ENCODE assay signal across 1 cellular context in the genomic region with DNA sequence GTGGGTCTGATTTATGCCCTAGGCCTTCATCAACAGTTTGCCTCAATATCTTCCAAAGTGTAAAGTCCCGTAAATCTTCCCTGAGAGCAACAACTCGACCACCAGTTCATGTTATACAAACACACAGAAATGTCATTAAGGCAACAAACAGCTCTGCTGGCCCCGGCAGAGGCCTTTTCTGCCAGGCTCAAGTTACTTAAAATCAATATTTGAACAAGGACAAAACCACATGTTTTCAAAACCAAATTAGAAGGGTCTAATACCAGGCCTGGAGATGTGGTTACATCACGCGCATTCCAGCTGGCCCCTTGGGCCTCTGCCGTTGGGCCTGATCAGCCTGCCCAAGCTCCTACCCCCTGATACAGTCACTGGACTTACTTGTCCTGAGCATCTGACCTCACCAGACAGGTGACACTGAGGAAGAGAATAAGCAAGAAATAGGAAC.
TF ChIP-seq lines count a peak whose summit lies in the region.

No MANE protein-coding gene starts in this region.

TF ChIP-seq in HepG2, 621 proteins besides CTCF, POLR2A, EP300 and RAD21 (continued from another document):
- TF ChIP-seq, protein P1, sequence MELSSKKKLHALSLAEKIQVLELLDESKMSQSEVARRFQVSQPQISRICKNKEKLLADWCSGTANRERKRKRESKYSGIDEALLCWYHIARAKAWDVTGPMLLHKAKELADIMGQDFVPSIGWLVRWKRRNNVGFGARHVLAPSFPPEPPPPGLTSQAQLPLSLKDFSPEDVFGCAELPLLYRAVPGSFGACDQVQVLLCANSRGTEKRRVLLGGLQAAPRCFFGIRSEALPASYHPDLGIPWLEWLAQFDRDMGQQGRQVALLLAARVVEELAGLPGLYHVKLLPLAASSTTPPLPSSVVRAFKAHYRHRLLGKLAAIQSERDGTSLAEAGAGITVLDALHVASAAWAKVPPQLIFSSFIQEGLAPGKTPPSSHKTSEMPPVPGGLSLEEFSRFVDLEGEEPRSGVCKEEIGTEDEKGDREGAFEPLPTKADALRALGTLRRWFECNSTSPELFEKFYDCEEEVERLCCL (CRISPR knock-in tag; IDR thresholded peaks at IDR 0.05; ENCODE audit: borderline replicate concordance), result no peak
- peak; percentile 66 for TF ChIP-seq HOXD1 (CRISPR knock-in tag; IDR thresholded peaks at IDR 0.05)
- TF ChIP-seq RFXANK (CRISPR knock-in tag; IDR thresholded peaks at IDR 0.05), result no peak
- peak; percentile 92; the same call in 1 of the 2 replicates for TF ChIP-seq ZNF33A (CRISPR knock-in tag; IDR thresholded peaks at IDR 0.05; ENCODE audit: borderline replicate concordance)
- TF ChIP-seq MED8 (CRISPR knock-in tag; IDR thresholded peaks at IDR 0.05; ENCODE audit: insufficient replicate concordance), result no peak
- TF ChIP-seq ZFP41 (CRISPR knock-in tag; IDR thresholded peaks at IDR 0.05; ENCODE audit: borderline replicate concordance), result no peak
- TF ChIP-seq, protein P2, sequence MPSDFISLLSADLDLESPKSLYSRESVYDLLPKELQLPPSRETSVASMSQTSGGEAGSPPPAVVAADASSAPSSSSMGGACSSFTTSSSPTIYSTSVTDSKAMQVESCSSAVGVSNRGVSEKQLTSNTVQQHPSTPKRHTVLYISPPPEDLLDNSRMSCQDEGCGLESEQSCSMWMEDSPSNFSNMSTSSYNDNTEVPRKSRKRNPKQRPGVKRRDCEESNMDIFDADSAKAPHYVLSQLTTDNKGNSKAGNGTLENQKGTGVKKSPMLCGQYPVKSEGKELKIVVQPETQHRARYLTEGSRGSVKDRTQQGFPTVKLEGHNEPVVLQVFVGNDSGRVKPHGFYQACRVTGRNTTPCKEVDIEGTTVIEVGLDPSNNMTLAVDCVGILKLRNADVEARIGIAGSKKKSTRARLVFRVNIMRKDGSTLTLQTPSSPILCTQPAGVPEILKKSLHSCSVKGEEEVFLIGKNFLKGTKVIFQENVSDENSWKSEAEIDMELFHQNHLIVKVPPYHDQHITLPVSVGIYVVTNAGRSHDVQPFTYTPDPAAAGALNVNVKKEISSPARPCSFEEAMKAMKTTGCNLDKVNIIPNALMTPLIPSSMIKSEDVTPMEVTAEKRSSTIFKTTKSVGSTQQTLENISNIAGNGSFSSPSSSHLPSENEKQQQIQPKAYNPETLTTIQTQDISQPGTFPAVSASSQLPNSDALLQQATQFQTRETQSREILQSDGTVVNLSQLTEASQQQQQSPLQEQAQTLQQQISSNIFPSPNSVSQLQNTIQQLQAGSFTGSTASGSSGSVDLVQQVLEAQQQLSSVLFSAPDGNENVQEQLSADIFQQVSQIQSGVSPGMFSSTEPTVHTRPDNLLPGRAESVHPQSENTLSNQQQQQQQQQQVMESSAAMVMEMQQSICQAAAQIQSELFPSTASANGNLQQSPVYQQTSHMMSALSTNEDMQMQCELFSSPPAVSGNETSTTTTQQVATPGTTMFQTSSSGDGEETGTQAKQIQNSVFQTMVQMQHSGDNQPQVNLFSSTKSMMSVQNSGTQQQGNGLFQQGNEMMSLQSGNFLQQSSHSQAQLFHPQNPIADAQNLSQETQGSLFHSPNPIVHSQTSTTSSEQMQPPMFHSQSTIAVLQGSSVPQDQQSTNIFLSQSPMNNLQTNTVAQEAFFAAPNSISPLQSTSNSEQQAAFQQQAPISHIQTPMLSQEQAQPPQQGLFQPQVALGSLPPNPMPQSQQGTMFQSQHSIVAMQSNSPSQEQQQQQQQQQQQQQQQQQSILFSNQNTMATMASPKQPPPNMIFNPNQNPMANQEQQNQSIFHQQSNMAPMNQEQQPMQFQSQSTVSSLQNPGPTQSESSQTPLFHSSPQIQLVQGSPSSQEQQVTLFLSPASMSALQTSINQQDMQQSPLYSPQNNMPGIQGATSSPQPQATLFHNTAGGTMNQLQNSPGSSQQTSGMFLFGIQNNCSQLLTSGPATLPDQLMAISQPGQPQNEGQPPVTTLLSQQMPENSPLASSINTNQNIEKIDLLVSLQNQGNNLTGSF (CRISPR knock-in tag; IDR thresholded peaks at IDR 0.05), result 0 out of 2 replicates have a peak, but pooled peaks have one; percentile 23
- peak in 1 of 2 experiments; percentile 85; a peak in 1 of 4 replicates for TF ChIP-seq KLF16 (CRISPR knock-in tag; IDR thresholded peaks at IDR 0.05)
- TF ChIP-seq, protein P3, sequence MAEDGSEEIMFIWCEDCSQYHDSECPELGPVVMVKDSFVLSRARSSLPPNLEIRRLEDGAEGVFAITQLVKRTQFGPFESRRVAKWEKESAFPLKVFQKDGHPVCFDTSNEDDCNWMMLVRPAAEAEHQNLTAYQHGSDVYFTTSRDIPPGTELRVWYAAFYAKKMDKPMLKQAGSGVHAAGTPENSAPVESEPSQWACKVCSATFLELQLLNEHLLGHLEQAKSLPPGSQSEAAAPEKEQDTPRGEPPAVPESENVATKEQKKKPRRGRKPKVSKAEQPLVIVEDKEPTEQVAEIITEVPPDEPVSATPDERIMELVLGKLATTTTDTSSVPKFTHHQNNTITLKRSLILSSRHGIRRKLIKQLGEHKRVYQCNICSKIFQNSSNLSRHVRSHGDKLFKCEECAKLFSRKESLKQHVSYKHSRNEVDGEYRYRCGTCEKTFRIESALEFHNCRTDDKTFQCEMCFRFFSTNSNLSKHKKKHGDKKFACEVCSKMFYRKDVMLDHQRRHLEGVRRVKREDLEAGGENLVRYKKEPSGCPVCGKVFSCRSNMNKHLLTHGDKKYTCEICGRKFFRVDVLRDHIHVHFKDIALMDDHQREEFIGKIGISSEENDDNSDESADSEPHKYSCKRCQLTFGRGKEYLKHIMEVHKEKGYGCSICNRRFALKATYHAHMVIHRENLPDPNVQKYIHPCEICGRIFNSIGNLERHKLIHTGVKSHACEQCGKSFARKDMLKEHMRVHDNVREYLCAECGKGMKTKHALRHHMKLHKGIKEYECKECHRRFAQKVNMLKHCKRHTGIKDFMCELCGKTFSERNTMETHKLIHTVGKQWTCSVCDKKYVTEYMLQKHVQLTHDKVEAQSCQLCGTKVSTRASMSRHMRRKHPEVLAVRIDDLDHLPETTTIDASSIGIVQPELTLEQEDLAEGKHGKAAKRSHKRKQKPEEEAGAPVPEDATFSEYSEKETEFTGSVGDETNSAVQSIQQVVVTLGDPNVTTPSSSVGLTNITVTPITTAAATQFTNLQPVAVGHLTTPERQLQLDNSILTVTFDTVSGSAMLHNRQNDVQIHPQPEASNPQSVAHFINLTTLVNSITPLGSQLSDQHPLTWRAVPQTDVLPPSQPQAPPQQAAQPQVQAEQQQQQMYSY (CRISPR knock-in tag; IDR thresholded peaks at IDR 0.05), result no peak
- TF ChIP-seq, protein P4, sequence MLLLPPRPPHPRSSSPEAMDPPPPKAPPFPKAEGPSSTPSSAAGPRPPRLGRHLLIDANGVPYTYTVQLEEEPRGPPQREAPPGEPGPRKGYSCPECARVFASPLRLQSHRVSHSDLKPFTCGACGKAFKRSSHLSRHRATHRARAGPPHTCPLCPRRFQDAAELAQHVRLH (CRISPR knock-in tag; IDR thresholded peaks at IDR 0.05; ENCODE audit: borderline replicate concordance, low read depth), result peak; percentile 58; the same call in 1 of the 2 replicates
- TF ChIP-seq KDM1A (CRISPR knock-in tag; IDR thresholded peaks at IDR 0.05), result peak; percentile 81; the same call in 1 of the 2 replicates
- TF ChIP-seq TEAD3 (CRISPR knock-in tag; optimal IDR thresholded peaks at IDR 0.05; ENCODE audit: borderline replicate concordance), result peak; percentile 99
- peak; percentile 98 for TF ChIP-seq SALL1 (CRISPR knock-in tag; IDR thresholded peaks at IDR 0.05)
- TF ChIP-seq, protein P5, sequence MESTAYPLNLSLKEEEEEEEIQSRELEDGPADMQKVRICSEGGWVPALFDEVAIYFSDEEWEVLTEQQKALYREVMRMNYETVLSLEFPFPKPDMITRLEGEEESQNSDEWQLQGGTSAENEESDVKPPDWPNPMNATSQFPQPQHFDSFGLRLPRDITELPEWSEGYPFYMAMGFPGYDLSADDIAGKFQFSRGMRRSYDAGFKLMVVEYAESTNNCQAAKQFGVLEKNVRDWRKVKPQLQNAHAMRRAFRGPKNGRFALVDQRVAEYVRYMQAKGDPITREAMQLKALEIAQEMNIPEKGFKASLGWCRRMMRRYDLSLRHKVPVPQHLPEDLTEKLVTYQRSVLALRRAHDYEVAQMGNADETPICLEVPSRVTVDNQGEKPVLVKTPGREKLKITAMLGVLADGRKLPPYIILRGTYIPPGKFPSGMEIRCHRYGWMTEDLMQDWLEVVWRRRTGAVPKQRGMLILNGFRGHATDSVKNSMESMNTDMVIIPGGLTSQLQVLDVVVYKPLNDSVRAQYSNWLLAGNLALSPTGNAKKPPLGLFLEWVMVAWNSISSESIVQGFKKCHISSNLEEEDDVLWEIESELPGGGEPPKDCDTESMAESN (CRISPR knock-in tag; conservative IDR thresholded peaks at IDR 0.05), result peak; percentile 87
- TF ChIP-seq RARG (CRISPR knock-in tag; IDR thresholded peaks at IDR 0.05; ENCODE audit: low read depth), result 0 out of 2 replicates have a peak, but pooled peaks have one; percentile 47
- 0 out of 2 replicates have a peak, but pooled peaks have one; percentile 24 for TF ChIP-seq ZNF430 (CRISPR knock-in tag; IDR thresholded peaks at IDR 0.05)
- no peak for TF ChIP-seq ZNF782 (CRISPR knock-in tag; IDR thresholded peaks at IDR 0.05; ENCODE audit: borderline replicate concordance)
- TF ChIP-seq, protein P6, sequence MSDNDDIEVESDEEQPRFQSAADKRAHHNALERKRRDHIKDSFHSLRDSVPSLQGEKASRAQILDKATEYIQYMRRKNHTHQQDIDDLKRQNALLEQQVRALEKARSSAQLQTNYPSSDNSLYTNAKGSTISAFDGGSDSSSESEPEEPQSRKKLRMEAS (IDR thresholded peaks at IDR 0.05), result peak; percentile 69
- peak; percentile 89 for TF ChIP-seq MTA1 (CRISPR knock-in tag; IDR thresholded peaks at IDR 0.05; ENCODE audit: borderline replicate concordance)
- TF ChIP-seq TARDBP (CRISPR knock-in tag; IDR thresholded peaks at IDR 0.05), result peak; percentile 93
- peak; percentile 99 for TF ChIP-seq CBFB (CRISPR knock-in tag; IDR thresholded peaks at IDR 0.05)
